11 cellular contexts compared by ENCODE assay signal in genomic region chr6:135212020-135212806, GRCh38. TPM values are rescaled to one million over a fixed set of nuclear protein-coding genes. Genes with fewer than 3 reads are reported as not detected.
DNase-seq lines count a peak whose midpoint lies in the region; ATAC-seq and TF ChIP-seq lines count a peak whose summit lies in the region.
"Had no signal": no experiment of that assay in that cellular context is flagged by ENCODE, and none has a peak within 500 bp of the region (broad histone marks: within the 10 kb centered on the region; RNA-seq: fewer than 3 reads in every experiment).

No MANE protein-coding gene starts in this region.

- H3K27me3 ChIP-seq in adipocyte (replicated peaks; ENCODE audit: control insufficient read depth, insufficient read depth, low read length) (no peaks in the 10 kb centered on the region), ovary (no peaks in the 10 kb centered on the region), ascending aorta (no peaks in the 10 kb centered on the region)
- H3K27me3 ChIP-seq in naive thymus-derived CD4-positive, alpha-beta T cell (ENCODE audit: control insufficient read depth in 2 of 2, insufficient read depth in 2 of 2, low read length in 2 of 2): no peaks in the 10 kb centered on the region

- peaks cover 20 to 48% (median 41%) of the 10 kb centered on the region in 7 donors for H3K4me1 Mint-ChIP-seq in naive thymus-derived CD4-positive, alpha-beta T cell

- H3K9me3 Mint-ChIP-seq in naive thymus-derived CD4-positive, alpha-beta T cell: no peaks in the 10 kb centered on the region

- no peak for TF ChIP-seq POLR2A in ovary (IDR thresholded peaks at IDR 0.05)

- DNase-seq in EH (ENCODE audit: low read depth) (peak; percentile 90), LHCN-M2 (ENCODE audit: low read depth) (peak; percentile 44), adipocyte (ENCODE audit: low read depth) (peak; percentile 46), ovary (no peak), ascending aorta (ENCODE audit: low spot score in 2 of 2) (no peak), NCI-H146 treated with DMSO at 0.1 percent for 48 hours (lab: John Stamatoyannopoulos, UW; ENCODE audit: unreplicated experiment) (no peak)
- no peak for DNase-seq in naive thymus-derived CD4-positive, alpha-beta T cell
- DNase-seq: cerebellar nuclear complex, islet precursor cell, NCI-H446 treated with DMSO at 0.1 percent for 48 hours had no signal

- no peak for ATAC-seq in naive thymus-derived CD4-positive, alpha-beta T cell

- H3K4me1 ChIP-seq in adipocyte (ENCODE audit: control insufficient read depth, insufficient read depth, low read length) (peaks cover 4% of the 10 kb centered on the region), ovary (ENCODE audit: insufficient read depth) (no peaks in the 10 kb centered on the region), ascending aorta (no peaks in the 10 kb centered on the region)
- H3K4me1 ChIP-seq in naive thymus-derived CD4-positive, alpha-beta T cell (ENCODE audit: control insufficient read depth in 2 of 2, insufficient read depth in 2 of 2, low read length in 2 of 2): peaks cover 0 to 26% of the 10 kb centered on the region in 2 donors

- H3K9ac ChIP-seq in adipocyte (ENCODE audit: low read length): no peak overlapping the region

- H3K27me3 Mint-ChIP-seq in naive thymus-derived CD4-positive, alpha-beta T cell: no peaks in the 10 kb centered on the region
- H3K27me3 Mint-ChIP-seq: progenitor cell of endocrine pancreas had no signal

- CTCF ChIA-PET in naive thymus-derived CD4-positive, alpha-beta T cell (lab: Charles Lee): no interaction called here

- POLR2A ChIA-PET in naive thymus-derived CD4-positive, alpha-beta T cell (lab: Charles Lee): interaction anchor here (0.6 to 1.2 kb wide), 4 partner anchors 9 to 906 kb away, joined by 3 to 4 read pairs (median 3); no protein-coding TSS in a partner anchor

- peak overlapping the region; percentile 9 to 88 (median 69) for H3K27ac Mint-ChIP-seq in naive thymus-derived CD4-positive, alpha-beta T cell
- H3K27ac Mint-ChIP-seq: progenitor cell of endocrine pancreas had no signal

- TF ChIP-seq CTCF in ovary (IDR thresholded peaks at IDR 0.05) (no peak), ascending aorta (IDR thresholded peaks at IDR 0.05) (no peak)

- 22 to 31% (median 24%) methylated on average over 3 of the region's 3 CpGs for WGBS in ovary, 3 donors

- peak overlapping the region; percentile 5 to 82 (median 66) for H3K4me3 Mint-ChIP-seq in naive thymus-derived CD4-positive, alpha-beta T cell

- intact Hi-C loops in naive thymus-derived CD4-positive, alpha-beta T cell (cut with micrococcal nuclease): loop anchor here in 1 of 2 donors (10.0 kb wide), 1 partner anchor 1257 kb away; the partner anchor contains the start of gene TBPL1
- intact Hi-C loops in ovary (cut with DNase I) (no loop called here), ascending aorta (cut with DNase I) (no loop called here)

- H3K4me3 ChIP-seq in adipocyte (ENCODE audit: low read length): no peak overlapping the region
- peak overlapping the region; percentile 2 for H3K4me3 ChIP-seq in naive thymus-derived CD4-positive, alpha-beta T cell (ENCODE audit: low read length)
- no peak overlapping the region for H3K4me3 ChIP-seq in ovary
- H3K4me3 ChIP-seq in ascending aorta: no peak overlapping the region

- H3K9me3 ChIP-seq in adipocyte (ENCODE audit: control insufficient read depth, low read length): peaks cover 7% of the 10 kb centered on the region
- no peaks in the 10 kb centered on the region for H3K9me3 ChIP-seq in naive thymus-derived CD4-positive, alpha-beta T cell (ENCODE audit: control insufficient read depth in 2 of 3, low read length in 3 of 3)
- H3K9me3 ChIP-seq in ovary: peaks cover 0 to 3% of the 10 kb centered on the region in 2 donors
- H3K9me3 ChIP-seq in ascending aorta: no peaks in the 10 kb centered on the region

- no peak overlapping the region for H3K27ac ChIP-seq in naive thymus-derived CD4-positive, alpha-beta T cell (ENCODE audit: low read depth, low read length)
- H3K27ac ChIP-seq in ovary (no peak overlapping the region), ascending aorta (no peak overlapping the region)

- H3K36me3 ChIP-seq in adipocyte (ENCODE audit: control insufficient read depth, insufficient read depth, low read length, severe bottlenecking): no peaks in the 10 kb centered on the region
- H3K36me3 ChIP-seq in naive thymus-derived CD4-positive, alpha-beta T cell (ENCODE audit: control insufficient read depth in 2 of 3, insufficient read depth in 3 of 3, low read length in 3 of 3): no peaks in the 10 kb centered on the region
- no peaks in the 10 kb centered on the region for H3K36me3 ChIP-seq in ovary
- H3K36me3 ChIP-seq in ascending aorta: no peaks in the 10 kb centered on the region

- peaks cover 0 to 31% (median 5%) of the 10 kb centered on the region in 5 donors for H3K36me3 Mint-ChIP-seq in naive thymus-derived CD4-positive, alpha-beta T cell

- no peak for TF ChIP-seq EP300 in ovary (IDR thresholded peaks at IDR 0.05)

RNA-seq across cellular contexts. Expression of gene MYB, which starts 31.1 kb away (rescaled TPM):
- total RNA-seq in LHCN-M2 (2014; rRNA removed) (1.6 and 2.0 TPM in 2 replicates), ovary (1 to 10 TPM in 3 of 7 donors, under 1 TPM in 2, not detected in 2; 0.12 to 7.0 (median 1.2) TPM), ascending aorta (not detected)
- polyA plus RNA-seq in LHCN-M2 (2012): 0.35 TPM
- total RNA-seq in naive thymus-derived CD4-positive, alpha-beta T cell: 10 to 100 TPM; 14.2 to 33.3 (median 17.3) TPM
- polyA plus RNA-seq in naive thymus-derived CD4-positive, alpha-beta T cell: 1 to 10 TPM; 2.1 to 2.9 TPM
- 1 to 10 TPM in 1 of 2 donors, under 1 TPM in 1; 0.07 to 1.0 TPM for polyA plus RNA-seq in ovary

Comparison
In these comparisons a context has a peak if more than half of its experiments do, and no peak if none do; other contexts are left out.
1. DNase-seq: peak in EH (single experiment), LHCN-M2 (single experiment) and adipocyte (single experiment); none in naive thymus-derived CD4-positive, alpha-beta T cell (0 of 9), ovary (0 of 5), ascending aorta (0 of 2) and NCI-H146 treated with DMSO at 0.1 percent for 48 hours (single experiment).